In the genomic region with DNA sequence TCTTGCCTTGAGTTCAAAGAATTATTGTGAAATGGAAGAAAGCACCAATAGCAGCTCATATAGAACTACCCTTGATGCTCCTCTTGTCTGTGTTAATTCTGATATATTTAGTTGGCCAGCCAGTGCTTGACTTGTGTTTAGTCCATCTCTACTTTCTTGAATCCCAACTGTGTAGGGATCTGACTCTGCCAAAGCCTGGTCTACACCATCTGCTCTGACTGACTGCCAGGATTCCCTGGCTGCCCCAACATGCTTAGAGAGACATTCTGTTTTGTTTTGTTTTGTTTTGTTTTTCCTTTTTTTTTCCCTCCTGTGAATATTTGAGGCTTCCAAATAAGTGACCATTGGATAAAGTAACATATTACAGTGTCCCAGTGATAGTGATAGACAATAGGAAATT, we compare ENCODE assay signal across 18 cellular contexts.
A peak's percentile ranks its signal among the peaks of the same experiment; 100 is the strongest.
DNase-seq lines count a peak whose midpoint lies in the region; ATAC-seq and TF ChIP-seq lines count a peak whose summit lies in the region.
"Had no signal": no experiment of that assay in that cellular context is flagged by ENCODE, and none has a peak within 500 bp of the region (broad histone marks: within the 10 kb centered on the region; RNA-seq: fewer than 3 reads in every experiment).

No MANE protein-coding gene starts in this region.

- peak; percentile 36 for ATAC-seq in stimulated activated memory B cell treated with anti-CD40 and anti-IgM and Interleukin-4, amounts not matched to agents 10 μg/mL and 1 μg/mL and 100 μg/mL, for 72 hours
- no peak for ATAC-seq in HG03521 (IDR thresholded peaks at IDR 0.05; ENCODE audit: unreplicated experiment)
- ATAC-seq: GM12878 had no signal

- CTCF ChIA-PET in Calu3 (lab: Charles Lee) (no interaction called here), GM10248 (lab: Yijun Ruan, JAX) (no interaction called here)

- no peaks in the 10 kb centered on the region for H3K27me3 Mint-ChIP-seq in stimulated activated memory B cell treated with anti-CD40 and anti-IgM and Interleukin-4, amounts not matched to agents 10 μg/mL and 1 μg/mL and 100 μg/mL, for 72 hours
- H3K27me3 Mint-ChIP-seq in Calu3 (ENCODE audit: unreplicated experiment) = no peaks in the 10 kb centered on the region
- H3K27me3 Mint-ChIP-seq: CD4-positive, alpha-beta memory T cell had no signal

- H3K36me3 ChIP-seq in breast epithelium = no peaks in the 10 kb centered on the region
- H3K36me3 ChIP-seq: BLaER1 had no signal

- H3K4me1 Mint-ChIP-seq in stimulated activated memory B cell treated with anti-CD40 and anti-IgM and Interleukin-4, amounts not matched to agents 10 μg/mL and 1 μg/mL and 100 μg/mL, for 72 hours = no peaks in the 10 kb centered on the region
- no peaks in the 10 kb centered on the region for H3K4me1 Mint-ChIP-seq in Calu3 (ENCODE audit: low read depth, unreplicated experiment)
- H3K4me1 Mint-ChIP-seq: CD14-positive monocyte; CD4-positive, alpha-beta memory T cell had no signal

- POLR2A ChIA-PET in GM10248 (lab: Yijun Ruan, JAX) = no interaction called here

- intact Hi-C loops in breast epithelium (cut with DNase I; ENCODE audit: low total_unique reads) = no loop called here
- intact Hi-C loops in Calu3 (cut with micrococcal nuclease; ENCODE audit: unreplicated experiment) = no loop called here

- no peaks in the 10 kb centered on the region for H3K4me1 ChIP-seq in breast epithelium
- H3K4me1 ChIP-seq: BLaER1 had no signal

- no peaks in the 10 kb centered on the region for H3K9me3 Mint-ChIP-seq in stimulated activated memory B cell treated with anti-CD40 and anti-IgM and Interleukin-4, amounts not matched to agents 10 μg/mL and 1 μg/mL and 100 μg/mL, for 72 hours
- peaks cover 2% of the 10 kb centered on the region for H3K9me3 Mint-ChIP-seq in Calu3 (ENCODE audit: low read depth, unreplicated experiment)
- H3K9me3 Mint-ChIP-seq: CD14-positive monocyte, H9 had no signal

- no peak overlapping the region for H3K4me3 Mint-ChIP-seq in stimulated activated memory B cell treated with anti-CD40 and anti-IgM and Interleukin-4, amounts not matched to agents 10 μg/mL and 1 μg/mL and 100 μg/mL, for 72 hours
- no peak overlapping the region for H3K4me3 Mint-ChIP-seq in Calu3 (ENCODE audit: low read depth, unreplicated experiment)
- H3K4me3 Mint-ChIP-seq: CD14-positive monocyte; CD4-positive, alpha-beta memory T cell; H9 had no signal

- no peak overlapping the region for H3K27ac Mint-ChIP-seq in stimulated activated memory B cell treated with anti-CD40 and anti-IgM and Interleukin-4, amounts not matched to agents 10 μg/mL and 1 μg/mL and 100 μg/mL, for 72 hours
- H3K27ac Mint-ChIP-seq in Calu3 (ENCODE audit: unreplicated experiment) = no peak overlapping the region
- H3K27ac Mint-ChIP-seq: CD14-positive monocyte; CD4-positive, alpha-beta memory T cell; H9 had no signal

- H3K9me3 ChIP-seq in breast epithelium = no peaks in the 10 kb centered on the region
- H3K9me3 ChIP-seq: BLaER1 had no signal

- no peaks in the 10 kb centered on the region for H3K27me3 ChIP-seq in breast epithelium
- H3K27me3 ChIP-seq: BLaER1 had no signal

- in situ Hi-C loops in G401 (cut with HindIII; ENCODE audit: low sequenced_read_pairs) = no loop called here

- no peaks in the 10 kb centered on the region for H3K36me3 Mint-ChIP-seq in stimulated activated memory B cell treated with anti-CD40 and anti-IgM and Interleukin-4, amounts not matched to agents 10 μg/mL and 1 μg/mL and 100 μg/mL, for 72 hours
- no peaks in the 10 kb centered on the region for H3K36me3 Mint-ChIP-seq in Calu3 (ENCODE audit: insufficient read depth, unreplicated experiment)
- H3K36me3 Mint-ChIP-seq: CD14-positive monocyte; CD4-positive, alpha-beta memory T cell had no signal

- no TSS peak for BruUV-seq in Calu3 (replicated peaks; lab: Mats Ljungman, UMichigan)

- TF ChIP-seq POLR2A in breast epithelium (IDR thresholded peaks at IDR 0.05) = no peak

- DNase-seq in G401 (ENCODE audit: low spot score) = peak; percentile 97
- DNase-seq in NCI-H2171 treated with DMSO at 0.1 percent for 48 hours (lab: John Stamatoyannopoulos, UW) = peak; percentile 73
- peak; percentile 97 for DNase-seq in cerebellar cortex (ENCODE audit: low spot score)
- no peak for DNase-seq in breast epithelium (ENCODE audit: low spot score in 2 of 2)
- DNase-seq in Calu3 = no peak
- no peak for DNase-seq in GM10248 (ENCODE audit: extremely low spot score)
- DNase-seq: ACHN; AML-193; CD4-positive, alpha-beta memory T cell; DMS79; GF-D8; H9; KG1 had no signal

- no peak overlapping the region for H3K4me3 ChIP-seq in breast epithelium
- H3K4me3 ChIP-seq: BLaER1, GM12878 had no signal

- no peak overlapping the region for H3K27ac ChIP-seq in breast epithelium
- H3K27ac ChIP-seq: BLaER1 had no signal

- TF ChIP-seq CTCF in breast epithelium (IDR thresholded peaks at IDR 0.05) (no peak), Calu3 (IDR thresholded peaks at IDR 0.05; ENCODE audit: unreplicated experiment) (no peak), GM10248 (IDR thresholded peaks at IDR 0.05; ENCODE audit: control extremely low read depth, extremely low read depth, low read depth, missing control alignments) (no peak)

Comparison
In these comparisons a context has a peak if more than half of its experiments do, and no peak if none do; other contexts are left out.
1. DNase-seq: peak in G401 (single experiment), NCI-H2171 treated with DMSO at 0.1 percent for 48 hours (single experiment) and cerebellar cortex (single experiment); none in breast epithelium (0 of 2), Calu3 (single experiment) and GM10248 (single experiment).